ENCODE assay signal across 9 cellular contexts in genomic region chr17:4566785-4567184, GRCh38. TPM values are rescaled to one million over a fixed set of nuclear protein-coding genes. Genes with fewer than 3 reads are reported as not detected.
DNase-seq lines count a peak whose midpoint lies in the region; ATAC-seq and TF ChIP-seq lines count a peak whose summit lies in the region.
"Had no signal": no experiment of that assay in that cellular context is flagged by ENCODE, and none has a peak within 500 bp of the region (broad histone marks: within the 10 kb centered on the region; RNA-seq: fewer than 3 reads in every experiment).

No MANE protein-coding gene starts in this region.

- no peak overlapping the region for H4K12ac ChIP-seq in trophoblast cell (ENCODE audit: low read depth, low read length)

- peaks cover 2 to 7% (median 3%) of the 10 kb centered on the region in 3 donors for H3K27me3 Mint-ChIP-seq in CD14-positive monocyte (ENCODE audit: low read depth in 3 of 3)
- peaks cover 5% of the 10 kb centered on the region for H3K27me3 Mint-ChIP-seq in activated T-cell treated with anti-CD3 and anti-CD28 coated beads, Interleukin-2, amount 50 U/mL, for 72 hours (ENCODE audit: low read depth)

- no peak overlapping the region for H3K4ac ChIP-seq in trophoblast cell (ENCODE audit: low read depth, low read length)

- no CpG with 5 or more reads among the region's 5 CpGs for WGBS in trophoblast cell (ENCODE audit: extremely low coverage, insufficient coverage, insufficient read length)

- peak; percentile 27 to 41 for ATAC-seq in activated T-cell treated with anti-CD3 and anti-CD28 coated beads, Interleukin-2, amount 50 U/mL, for 72 hours (replicated peaks in 1 of 2)
- no peak for ATAC-seq in HG03159 (IDR thresholded peaks at IDR 0.05; ENCODE audit: unreplicated experiment)

- H3K18ac ChIP-seq in trophoblast cell (ENCODE audit: low read length), result no peak overlapping the region

- no peaks in the 10 kb centered on the region for H3K9me3 ChIP-seq in HEK293 (ENCODE audit: control insufficient read depth, insufficient read depth, low read depth, low read length)
- H3K9me3 ChIP-seq in trophoblast cell (ENCODE audit: insufficient read depth, low read depth, low read length), result no peaks in the 10 kb centered on the region

- peak overlapping the region; percentile 73 for H2BK12ac ChIP-seq in trophoblast cell (ENCODE audit: low read length)

- no peaks in the 10 kb centered on the region for H3K36me3 ChIP-seq in HEK293 (ENCODE audit: control insufficient read depth in 2 of 2, insufficient read depth in 1 of 2, low read length in 2 of 2)
- no peaks in the 10 kb centered on the region for H3K36me3 ChIP-seq in trophoblast cell (ENCODE audit: control insufficient read depth in 1 of 2, insufficient read depth in 2 of 2, low read length in 2 of 2)

- no peak overlapping the region for H2BK120ac ChIP-seq in trophoblast cell (ENCODE audit: insufficient read depth, low read length, poor library complexity)

- intact Hi-C loops in CD14-positive monocyte (cut with micrococcal nuclease), result loop anchor here (5.0 to 10.0 kb wide), 5 partner anchors 61 to 321 kb away; no protein-coding TSS in a partner anchor

- H2AK5ac ChIP-seq in trophoblast cell (ENCODE audit: low read length), result no peak overlapping the region

- H3K27ac Mint-ChIP-seq in CD14-positive monocyte, result no peak overlapping the region
- no peak overlapping the region for H3K27ac Mint-ChIP-seq in activated T-cell treated with anti-CD3 and anti-CD28 coated beads, Interleukin-2, amount 50 U/mL, for 72 hours

- no peak overlapping the region for H4K8ac ChIP-seq in trophoblast cell (ENCODE audit: low read depth, low read length)

- H2BK5ac ChIP-seq in trophoblast cell (ENCODE audit: low read depth, low read length, poor library complexity), result no peak overlapping the region

- H3K36me3 Mint-ChIP-seq in CD14-positive monocyte, result no peaks in the 10 kb centered on the region
- peaks cover 0 to 2% of the 10 kb centered on the region in 2 donors for H3K36me3 Mint-ChIP-seq in activated T-cell treated with anti-CD3 and anti-CD28 coated beads, Interleukin-2, amount 50 U/mL, for 72 hours (ENCODE audit: insufficient read depth in 2 of 2)
- H3K36me3 Mint-ChIP-seq: immature natural killer cell had no signal

- CTCF ChIA-PET in HEK293 (lab: Yijun Ruan, JAX), result interaction anchor here (0.5 to 8.7 kb wide), 66 partner anchors 10 to 502 kb away, joined by 3 to 289 read pairs (median 4); partner anchors contain the start of genes CHRNE, GLTPD2, MED11 and MYBBP1A

- no peak for DNase-seq in CD14-positive monocyte (ENCODE audit: low spot score)
- DNase-seq in NCI-H526 (lab: John Stamatoyannopoulos, UW), result peak; percentile 51 to 84
- peak; percentile 64 to 66 for DNase-seq in activated T-cell treated with anti-CD3 and anti-CD28 coated beads, Interleukin-2, amount 50 U/mL, for 72 hours
- DNase-seq in glomerular endothelial cell (ENCODE audit: extremely low read depth, low read depth, low spot score), result peak; percentile 25
- DNase-seq in trophoblast cell, result peak; percentile 42 to 82
- DNase-seq in occipital lobe (lab: John Stamatoyannopoulos, UW), result no peak

- no peaks in the 10 kb centered on the region for H3K9me3 Mint-ChIP-seq in CD14-positive monocyte
- peaks cover 0 to 1% of the 10 kb centered on the region in 2 donors for H3K9me3 Mint-ChIP-seq in activated T-cell treated with anti-CD3 and anti-CD28 coated beads, Interleukin-2, amount 50 U/mL, for 72 hours
- H3K9me3 Mint-ChIP-seq: immature natural killer cell had no signal

- H3K4me1 Mint-ChIP-seq in CD14-positive monocyte, result peaks cover 17% of the 10 kb centered on the region
- H3K4me1 Mint-ChIP-seq in activated T-cell treated with anti-CD3 and anti-CD28 coated beads, Interleukin-2, amount 50 U/mL, for 72 hours (ENCODE audit: low read depth), result peaks cover 42% of the 10 kb centered on the region

- H3K79me1 ChIP-seq in trophoblast cell (ENCODE audit: low read length), result no peaks in the 10 kb centered on the region

- H3K23ac ChIP-seq in trophoblast cell (ENCODE audit: low read length), result no peak overlapping the region

- no peak overlapping the region for H2AFZ ChIP-seq in trophoblast cell (ENCODE audit: insufficient read depth, low read length, poor library complexity)

- POLR2A ChIA-PET in HEK293 (lab: Yijun Ruan, JAX), result interaction anchor here (1.1 to 1.9 kb wide), 3 partner anchors 11 to 137 kb away, joined by 5 to 12 read pairs (median 9); partner anchors contain the start of genes MYBBP1A and PELP1

- H3K4me3 ChIP-seq in HEK293 (ENCODE audit: low read depth, low read length), result no peak overlapping the region
- no peak overlapping the region for H3K4me3 ChIP-seq in trophoblast cell (ENCODE audit: low read depth, low read length)

- peak overlapping the region; percentile 45 for H4K91ac ChIP-seq in trophoblast cell (ENCODE audit: low read depth, low read length)

- peak overlapping the region; percentile 17 for H3K4me2 ChIP-seq in trophoblast cell (ENCODE audit: low read length)

- TF ChIP-seq CTCF in CD14-positive monocyte (IDR thresholded peaks at IDR 0.05) (peak; percentile 69), HEK293 (tag by site-specific recombination; IDR thresholded peaks at IDR 0.05) (peak; percentile 61)

- H3K14ac ChIP-seq in trophoblast cell (ENCODE audit: low read length), result no peak overlapping the region

- H3K27ac ChIP-seq in HEK293 (ENCODE audit: extremely low read depth, low read depth, low read length) (no peak overlapping the region), trophoblast cell (ENCODE audit: low read depth, low read length) (no peak overlapping the region)

- H3K9ac ChIP-seq in trophoblast cell (ENCODE audit: low read length), result no peak overlapping the region

- no peaks in the 10 kb centered on the region for H3K27me3 ChIP-seq in trophoblast cell (ENCODE audit: insufficient read depth, low read length)

- no peak overlapping the region for H3K4me3 Mint-ChIP-seq in CD14-positive monocyte
- peak overlapping the region in 1 of 2 donors; percentile 4 for H3K4me3 Mint-ChIP-seq in activated T-cell treated with anti-CD3 and anti-CD28 coated beads, Interleukin-2, amount 50 U/mL, for 72 hours
- H3K4me3 Mint-ChIP-seq: immature natural killer cell had no signal

- H3K4me1 ChIP-seq in HEK293 (ENCODE audit: control insufficient read depth, insufficient read depth, low read length) (no peaks in the 10 kb centered on the region), trophoblast cell (ENCODE audit: control insufficient read depth in 1 of 2, insufficient read depth in 2 of 2, low read length in 2 of 2) (no peaks in the 10 kb centered on the region)

- H3K79me2 ChIP-seq in trophoblast cell (ENCODE audit: control insufficient read depth, insufficient read depth, low read length, poor library complexity), result no peaks in the 10 kb centered on the region

TF ChIP-seq in HEK293, 187 proteins besides CTCF, POLR2A, EP300 and RAD21:
- TF ChIP-seq ZNF394 (tag by site-specific recombination; IDR thresholded peaks at IDR 0.05; ENCODE audit: borderline replicate concordance), result 0 out of 2 replicates have a peak, but pooled peaks have one; percentile 20
- no peak for TF ChIP-seq ZNF555 (tag by site-specific recombination; conservative IDR thresholded peaks at IDR 0.05)
- peak; percentile 70 for TF ChIP-seq ZNF335 (tag by site-specific recombination; conservative IDR thresholded peaks at IDR 0.05)
- TF ChIP-seq ZEB2 (tag by site-specific recombination; IDR thresholded peaks at IDR 0.05), result peak; percentile 64
- peak; percentile 94 for TF ChIP-seq ZNF654 (tag by site-specific recombination; IDR thresholded peaks at IDR 0.05; ENCODE audit: low read depth)
- no peak for TF ChIP-seq MEIS1 (CRISPR knock-in tag; IDR thresholded peaks at IDR 0.05; ENCODE audit: borderline replicate concordance)
- peak; percentile 48; the same call in 1 of the 2 replicates for TF ChIP-seq ZNF561 (tag by site-specific recombination; IDR thresholded peaks at IDR 0.05; ENCODE audit: borderline replicate concordance)
- no peak for TF ChIP-seq ZNF24 (tag by site-specific recombination; IDR thresholded peaks at IDR 0.05)
- TF ChIP-seq SP7 (tag by site-specific recombination; IDR thresholded peaks at IDR 0.05), result 0 out of 2 replicates have a peak, but pooled peaks have one; percentile 39
TF ChIP-seq in HEK293: peak in this region for 6.

RNA-seq across cellular contexts. Expression of gene GGT6, which starts 6.4 kb away (rescaled TPM):
- polyA plus RNA-seq in CD14-positive monocyte, result not detected
- not detected for total RNA-seq in activated T-cell treated with anti-CD3 and anti-CD28 coated beads, Interleukin-2, amount 50 U/mL, for 72 hours
- not detected in 2 replicates for total RNA-seq in glomerular endothelial cell
- not detected in 2 replicates for polyA plus RNA-seq in trophoblast cell (2013)
- not detected for total RNA-seq in occipital lobe
- polyA plus RNA-seq: immature natural killer cell had no signal

RNA-seq across cellular contexts. Expression of gene MYBBP1A, which starts 11.6 kb away (rescaled TPM):
- polyA plus RNA-seq in CD14-positive monocyte, result 1 to 10 TPM; 4.2 to 5.3 TPM
- total RNA-seq in activated T-cell treated with anti-CD3 and anti-CD28 coated beads, Interleukin-2, amount 50 U/mL, for 72 hours, result 10 to 100 TPM; 44.5 to 55.7 TPM
- 65.0 and 84.7 TPM in 2 replicates for total RNA-seq in glomerular endothelial cell
- polyA plus RNA-seq in trophoblast cell (2013), result 12.1 and 12.4 TPM in 2 replicates
- total RNA-seq in occipital lobe, result 28.5 TPM

RNA-seq across cellular contexts. Expression of gene SMTNL2, which starts 17.5 kb away (rescaled TPM):
- under 1 TPM in 1 of 2 donors, not detected in 1; 0.08 TPM for polyA plus RNA-seq in CD14-positive monocyte
- not detected for total RNA-seq in activated T-cell treated with anti-CD3 and anti-CD28 coated beads, Interleukin-2, amount 50 U/mL, for 72 hours
- not detected in 2 replicates for total RNA-seq in glomerular endothelial cell
- 71.8 and 77.6 TPM in 2 replicates for polyA plus RNA-seq in trophoblast cell (2013)
- 3.7 TPM for total RNA-seq in occipital lobe
- polyA plus RNA-seq: immature natural killer cell had no signal

Comparison
In these comparisons a context has a peak if more than half of its experiments do, and no peak if none do; other contexts are left out.
1. DNase-seq: peak in NCI-H526 (2 of 2), activated T-cell treated with anti-CD3 and anti-CD28 coated beads, Interleukin-2, amount 50 U/mL, for 72 hours (2 of 2), glomerular endothelial cell (single experiment) and trophoblast cell (2 of 2); none in CD14-positive monocyte (single experiment) and occipital lobe (single experiment).